ENCODE assay signal across 1 cellular context in genomic region chr16:3003582-3004270, GRCh38.
TF ChIP-seq lines count a peak whose summit lies in the region.

No MANE protein-coding gene starts in this region.

TF ChIP-seq in HepG2, 621 proteins besides CTCF, POLR2A, EP300 and RAD21 (continued from another document):
- TF ChIP-seq TSC22D2 (CRISPR knock-in tag; IDR thresholded peaks at IDR 0.05; ENCODE audit: borderline replicate concordance) = peak; percentile 87; the same call in 1 of the 2 replicates
- peak; percentile 34; the same call in 1 of the 2 replicates for TF ChIP-seq ZNF770 (CRISPR knock-in tag; IDR thresholded peaks at IDR 0.05)
- no peak for TF ChIP-seq FOXP1 (IDR thresholded peaks at IDR 0.05)
- TF ChIP-seq FOXP1 (CRISPR knock-in tag; IDR thresholded peaks at IDR 0.05) = 0 out of 2 replicates have a peak, but pooled peaks have one; percentile 13
- peak; percentile 72 for TF ChIP-seq ZNF460 (CRISPR knock-in tag; IDR thresholded peaks at IDR 0.05; ENCODE audit: borderline replicate concordance)
- TF ChIP-seq IRF9 (CRISPR knock-in tag; IDR thresholded peaks at IDR 0.05; ENCODE audit: borderline replicate concordance) = no peak; the same call in 1 of the 2 replicates
- TF ChIP-seq SMAD3 (CRISPR knock-in tag; IDR thresholded peaks at IDR 0.05) = 0 out of 2 replicates have a peak, but pooled peaks have one; percentile 64
- TF ChIP-seq ZBTB33 (CRISPR knock-in tag; IDR thresholded peaks at IDR 0.05) = peak; percentile 49; the same call in 1 of the 2 replicates
- TF ChIP-seq TGIF2 (CRISPR knock-in tag; IDR thresholded peaks at IDR 0.05) = peak; percentile 100
- TF ChIP-seq HMG20B (CRISPR knock-in tag; conservative IDR thresholded peaks at IDR 0.05) = peak; percentile 91
- peak; percentile 98 for TF ChIP-seq NFYC (CRISPR knock-in tag; IDR thresholded peaks at IDR 0.05)
- no peak for TF ChIP-seq CREBL2 (CRISPR knock-in tag; IDR thresholded peaks at IDR 0.05; ENCODE audit: borderline replicate concordance)
- peak; percentile 43 for TF ChIP-seq SKI (IDR thresholded peaks at IDR 0.05; ENCODE audit: partially characterized antibody)
- no peak for TF ChIP-seq ZNF552 (CRISPR knock-in tag; IDR thresholded peaks at IDR 0.05; ENCODE audit: borderline replicate concordance)
- no peak for TF ChIP-seq ZNF747 (CRISPR knock-in tag; IDR thresholded peaks at IDR 0.05; ENCODE audit: borderline replicate concordance)
- peak; percentile 35; the same call in 1 of the 2 replicates for TF ChIP-seq ETV5 (CRISPR knock-in tag; IDR thresholded peaks at IDR 0.05; ENCODE audit: borderline replicate concordance)
- TF ChIP-seq ZNF543 (CRISPR knock-in tag; IDR thresholded peaks at IDR 0.05) = 0 out of 2 replicates have a peak, but pooled peaks have one; percentile 31
- TF ChIP-seq MTERF4 (CRISPR knock-in tag; IDR thresholded peaks at IDR 0.05) = no peak
- no peak for TF ChIP-seq ZNF414 (CRISPR knock-in tag; IDR thresholded peaks at IDR 0.05)
- TF ChIP-seq ZNF501 (CRISPR knock-in tag; IDR thresholded peaks at IDR 0.05) = peak; percentile 56; the same call in 1 of the 2 replicates
- TF ChIP-seq MEIS1 (CRISPR knock-in tag; IDR thresholded peaks at IDR 0.05; ENCODE audit: borderline replicate concordance) = peak; percentile 93; the same call in 1 of the 2 replicates
- TF ChIP-seq ZNF143 (CRISPR knock-in tag; IDR thresholded peaks at IDR 0.05) = peak; percentile 72
- TF ChIP-seq ARNTL (CRISPR knock-in tag; IDR thresholded peaks at IDR 0.05) = 0 out of 2 replicates have a peak, but pooled peaks have one; percentile 46
- TF ChIP-seq TBL1XR1 (IDR thresholded peaks at IDR 0.05; ENCODE audit: borderline replicate concordance, low read length, partially characterized antibody) = no peak
- no peak for TF ChIP-seq RNF2 (conservative IDR thresholded peaks at IDR 0.05; ENCODE audit: low read depth)
- TF ChIP-seq RFXANK (CRISPR knock-in tag; IDR thresholded peaks at IDR 0.05) = peak; percentile 67; the same call in 1 of the 2 replicates
- no peak for TF ChIP-seq MTF1 (CRISPR knock-in tag; IDR thresholded peaks at IDR 0.05)
- TF ChIP-seq ZFY (CRISPR knock-in tag; IDR thresholded peaks at IDR 0.05) = peak; percentile 51
- peak; percentile 96 for TF ChIP-seq SP2 (CRISPR knock-in tag; IDR thresholded peaks at IDR 0.05)
- peak; percentile 69 to 86; a peak in 2 of 4 replicates for TF ChIP-seq HMGXB4 (CRISPR knock-in tag; IDR thresholded peaks at IDR 0.05; ENCODE audit: borderline replicate concordance in 1 of 2, low read depth in 1 of 2)
- TF ChIP-seq ZNF282 (IDR thresholded peaks at IDR 0.05; ENCODE audit: partially characterized antibody) = no peak
- TF ChIP-seq MNT (IDR thresholded peaks at IDR 0.05) = peak; percentile 47; the same call in 1 of the 2 replicates
- peak; percentile 3; the same call in 1 of the 2 replicates for TF ChIP-seq SMC3 (IDR thresholded peaks at IDR 0.05; ENCODE audit: low read length)
- peak in 1 of 2 experiments; percentile 76; a peak in 2 of 4 replicates for TF ChIP-seq KLF16 (CRISPR knock-in tag; IDR thresholded peaks at IDR 0.05)
- peak; percentile 84 for TF ChIP-seq SP4 (CRISPR knock-in tag; IDR thresholded peaks at IDR 0.05)
- TF ChIP-seq ZNF510 (CRISPR knock-in tag; IDR thresholded peaks at IDR 0.05; ENCODE audit: low read depth) = no peak
- TF ChIP-seq ATF1 (CRISPR knock-in tag; IDR thresholded peaks at IDR 0.05) = no peak
- TF ChIP-seq TAF15 (IDR thresholded peaks at IDR 0.05; ENCODE audit: low read depth, low read length, poor library complexity, severe bottlenecking) = no peak
- no peak for TF ChIP-seq ZNF383 (CRISPR knock-in tag; IDR thresholded peaks at IDR 0.05; ENCODE audit: borderline replicate concordance)
- TF ChIP-seq E2F5 (CRISPR knock-in tag; conservative IDR thresholded peaks at IDR 0.05) = peak; percentile 75; the same call in 1 of the 2 replicates
- TF ChIP-seq HMGA1 (CRISPR knock-in tag; conservative IDR thresholded peaks at IDR 0.05) = no peak
- TF ChIP-seq ZNF451 (CRISPR knock-in tag; IDR thresholded peaks at IDR 0.05) = peak; percentile 25; the same call in 1 of the 2 replicates
- no peak for TF ChIP-seq LCORL (IDR thresholded peaks at IDR 0.05)
- peak; percentile 64; the same call in 1 of the 2 replicates for TF ChIP-seq LCORL (CRISPR knock-in tag; IDR thresholded peaks at IDR 0.05)
- no peak for TF ChIP-seq ZNF616 (CRISPR knock-in tag; IDR thresholded peaks at IDR 0.05; ENCODE audit: low read depth)
- peak; percentile 27; the same call in 1 of the 2 replicates for TF ChIP-seq ZKSCAN8 (CRISPR knock-in tag; IDR thresholded peaks at IDR 0.05; ENCODE audit: borderline replicate concordance)
- TF ChIP-seq TFAP4 (IDR thresholded peaks at IDR 0.05; ENCODE audit: borderline replicate concordance, low read depth) = peak; percentile 92
